In the genomic region with DNA sequence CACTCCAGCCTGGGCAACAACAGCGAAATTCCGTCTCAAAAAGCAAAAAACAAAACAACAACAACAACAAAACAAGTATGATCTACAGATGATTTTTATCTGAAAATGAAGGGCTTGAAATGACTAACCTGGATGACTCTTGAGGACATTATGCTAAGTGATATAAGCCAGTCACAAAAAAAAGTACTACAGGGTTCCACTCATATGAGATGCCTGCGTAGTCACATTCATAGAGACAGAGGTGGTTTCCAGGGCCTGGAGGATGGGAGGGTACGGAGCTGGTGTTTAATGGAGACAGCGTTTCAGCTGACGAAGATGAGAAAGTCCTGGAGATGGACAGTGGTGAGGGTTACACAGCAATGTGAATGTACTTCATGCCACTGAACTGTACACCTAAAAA, we compare ENCODE assay signal across 17 cellular contexts. TPM values are rescaled to one million over a fixed set of nuclear protein-coding genes. Genes with fewer than 3 reads are reported as not detected.
"Had no signal": no experiment of that assay in that cellular context is flagged by ENCODE, and none has a peak within 500 bp of the region (broad histone marks: within the 10 kb centered on the region; RNA-seq: fewer than 3 reads in every experiment).

No MANE protein-coding gene starts in this region.

- H3K4me3 ChIP-seq: gastrocnemius medialis, spleen, stomach, thyroid gland, upper lobe of left lung, vagina had no signal

- H3K9me3 ChIP-seq: gastrocnemius medialis, spleen, stomach, thyroid gland, upper lobe of left lung, vagina had no signal

- H3K4me1 ChIP-seq: gastrocnemius medialis had no signal

- H3K9me3 Mint-ChIP-seq: activated B cell treated with CpG ODN at 0.5 μM for 24 hours; activated naive CD4-positive, alpha-beta T cell treated with anti-CD3 and anti-CD28 coated beads, Interleukin-2, amount 50 U/mL, for 24 hours had no signal

- H3K4me3 Mint-ChIP-seq: activated B cell treated with CpG ODN at 0.5 μM for 24 hours; activated naive CD4-positive, alpha-beta T cell treated with anti-CD3 and anti-CD28 coated beads, Interleukin-2, amount 50 U/mL, for 24 hours had no signal

- DNase-seq: activated B cell treated with CpG ODN at 0.5 μM for 24 hours; activated CD4-positive, alpha-beta T cell treated with anti-CD3 and anti-CD28 coated beads, Interleukin-2, amount 50 U/mL, for 4 hours; effector CD8-positive, alpha-beta T cell; gastrocnemius medialis; kidney; spleen; upper lobe of left lung had no signal

- H3K36me3 ChIP-seq: gastrocnemius medialis, spleen, stomach, thyroid gland, upper lobe of left lung, vagina had no signal

- H3K36me3 Mint-ChIP-seq: activated naive CD4-positive, alpha-beta T cell treated with anti-CD3 and anti-CD28 coated beads, Interleukin-2, amount 50 U/mL, for 24 hours; naive thymus-derived CD8-positive, alpha-beta T cell had no signal

- H3K27ac Mint-ChIP-seq: activated B cell treated with CpG ODN at 0.5 μM for 24 hours; activated naive CD4-positive, alpha-beta T cell treated with anti-CD3 and anti-CD28 coated beads, Interleukin-2, amount 50 U/mL, for 24 hours; activated naive CD8-positive, alpha-beta T cell treated with anti-CD3 and anti-CD28 coated beads, Interleukin-2, amount 50 U/mL, for 24 hours had no signal

RNA-seq across cellular contexts. Expression of a gene that starts 8.3 kb away (rescaled TPM):
- total RNA-seq: activated B cell treated with CpG ODN at 0.5 μM for 24 hours; bronchial epithelial cell; dermis blood vessel endothelial cell; gastrocnemius medialis; kidney; naive thymus-derived CD8-positive, alpha-beta T cell; osteoblast; right cardiac atrium; upper lobe of left lung; vagina had no signal
